ENCODE assay signal across 1 cellular context in the genomic region with DNA sequence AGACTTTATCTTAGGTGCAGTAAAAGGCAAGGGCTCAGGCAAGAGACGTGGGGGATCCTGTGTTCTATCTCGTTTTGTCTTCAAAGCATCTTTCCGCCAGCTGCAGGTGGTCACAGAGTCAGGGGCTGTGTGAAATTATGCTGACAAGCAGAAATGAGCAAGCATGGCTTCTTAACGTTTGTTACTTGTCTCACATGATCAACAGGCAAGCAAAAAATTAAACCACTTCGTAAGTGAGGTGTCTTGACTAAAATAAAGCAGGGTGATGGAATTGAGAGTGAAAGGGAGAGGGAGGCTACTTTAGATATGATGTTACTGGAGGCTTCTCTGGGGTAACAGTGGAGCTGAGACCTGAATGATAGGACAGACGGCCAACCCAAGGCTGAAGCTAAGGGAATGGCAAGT.
TF ChIP-seq lines count a peak whose summit lies in the region.

No MANE protein-coding gene starts in this region.

TF ChIP-seq in HepG2, 621 proteins besides CTCF, POLR2A, EP300 and RAD21 (continued from another document):
- TF ChIP-seq, protein P1, sequence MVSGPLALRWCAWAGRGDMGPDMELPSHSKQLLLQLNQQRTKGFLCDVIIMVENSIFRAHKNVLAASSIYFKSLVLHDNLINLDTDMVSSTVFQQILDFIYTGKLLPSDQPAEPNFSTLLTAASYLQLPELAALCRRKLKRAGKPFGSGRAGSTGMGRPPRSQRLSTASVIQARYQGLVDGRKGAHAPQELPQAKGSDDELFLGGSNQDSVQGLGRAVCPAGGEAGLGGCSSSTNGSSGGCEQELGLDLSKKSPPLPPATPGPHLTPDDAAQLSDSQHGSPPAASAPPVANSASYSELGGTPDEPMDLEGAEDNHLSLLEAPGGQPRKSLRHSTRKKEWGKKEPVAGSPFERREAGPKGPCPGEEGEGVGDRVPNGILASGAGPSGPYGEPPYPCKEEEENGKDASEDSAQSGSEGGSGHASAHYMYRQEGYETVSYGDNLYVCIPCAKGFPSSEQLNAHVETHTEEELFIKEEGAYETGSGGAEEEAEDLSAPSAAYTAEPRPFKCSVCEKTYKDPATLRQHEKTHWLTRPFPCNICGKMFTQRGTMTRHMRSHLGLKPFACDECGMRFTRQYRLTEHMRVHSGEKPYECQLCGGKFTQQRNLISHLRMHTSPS (CRISPR knock-in tag; IDR thresholded peaks at IDR 0.05; ENCODE audit: low read depth) = no peak
- TF ChIP-seq MAFK (conservative IDR thresholded peaks at IDR 0.05 in 1 of 2, IDR thresholded peaks at IDR 0.05 in 1 of 2; ENCODE audit: low read length in 2 of 2) = peak; percentile 92
- TF ChIP-seq MAFF (IDR thresholded peaks at IDR 0.05; ENCODE audit: low read depth, low read length) = peak; percentile 92
TF ChIP-seq in HepG2: peak in this region for 2.
